Comparison of ENCODE assay signal across 26 cellular contexts in the genomic region with DNA sequence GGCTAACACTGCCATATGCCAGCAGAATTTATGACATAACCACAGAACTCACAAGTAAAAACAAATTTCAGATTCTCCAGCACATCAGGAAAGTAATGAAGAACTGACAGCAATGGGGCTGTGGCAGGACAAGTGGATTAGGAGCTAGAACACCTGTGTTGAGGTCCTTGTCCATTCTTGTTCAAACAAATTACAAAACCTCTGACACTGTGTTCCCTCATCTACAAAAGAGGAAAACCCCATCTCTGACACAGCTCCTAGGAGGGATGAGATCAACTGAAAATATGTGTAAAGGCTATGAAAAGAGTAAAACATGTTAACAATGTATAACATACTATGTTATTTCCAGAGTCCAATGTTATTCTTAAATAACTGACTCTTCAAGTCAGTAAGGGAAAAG. TPM values are rescaled to one million over a fixed set of nuclear protein-coding genes. Genes with fewer than 3 reads are reported as not detected.
"Had no signal": no experiment of that assay in that cellular context is flagged by ENCODE, and none has a peak within 500 bp of the region (broad histone marks: within the 10 kb centered on the region; RNA-seq: fewer than 3 reads in every experiment).

No MANE protein-coding gene starts in this region.

- DNase-seq: activated effector memory CD4-positive, alpha-beta T cell treated with Interleukin-2 at 50 U/mL for 16 hours; activated naive CD4-positive, alpha-beta T cell treated with anti-CD3 and anti-CD28 coated beads for 36 hours; activated naive CD8-positive, alpha-beta T cell treated with anti-CD3 and anti-CD28 coated beads, Interleukin-2, amount 10 ng/mL, durations not matched to agents 7 days and 5 days; activated T-cell treated with anti-CD3 and anti-CD28 coated beads, Interleukin-2, amount 50 U/mL, for 1 hour; amniotic stem cell; cortex of kidney; heart right ventricle; nucleus accumbens; small intestine; stimulated activated CD4-positive, alpha-beta T cell treated with anti-CD3 and anti-CD28 coated beads, Interleukin-15, amount 100 ng/mL, for 24 hours; stimulated activated naive B cell treated with anti-CD40 and anti-IgM and Interleukin-4, amounts not matched to agents 10 μg/mL and 1 μg/mL and 100 μg/mL, for 72 hours; T1000; upper lobe of right lung had no signal

- H3K27me3 Mint-ChIP-seq: activated naive CD8-positive, alpha-beta T cell treated with anti-CD3 and anti-CD28 coated beads, Interleukin-2, amount 10 ng/mL, durations not matched to agents 7 days and 5 days; stimulated activated naive B cell treated with anti-CD40 and anti-IgM and Interleukin-4, amounts not matched to agents 10 μg/mL and 1 μg/mL and 100 μg/mL, for 72 hours had no signal

- H3K4me3 ChIP-seq: breast epithelium, heart right ventricle, lung, upper lobe of right lung had no signal

- H3K4me3 Mint-ChIP-seq: activated naive CD4-positive, alpha-beta T cell treated with anti-CD3 and anti-CD28 coated beads for 36 hours; activated naive CD8-positive, alpha-beta T cell treated with anti-CD3 and anti-CD28 coated beads, Interleukin-2, amount 10 ng/mL, durations not matched to agents 7 days and 5 days; mesothelial cell of epicardium; stimulated activated naive B cell treated with anti-CD40 and anti-IgM and Interleukin-4, amounts not matched to agents 10 μg/mL and 1 μg/mL and 100 μg/mL, for 72 hours; WTC11 had no signal

- H3K27ac Mint-ChIP-seq: activated naive CD4-positive, alpha-beta T cell treated with anti-CD3 and anti-CD28 coated beads for 36 hours; activated naive CD8-positive, alpha-beta T cell treated with anti-CD3 and anti-CD28 coated beads, Interleukin-2, amount 10 ng/mL, durations not matched to agents 7 days and 5 days; mesothelial cell of epicardium; stimulated activated naive B cell treated with anti-CD40 and anti-IgM and Interleukin-4, amounts not matched to agents 10 μg/mL and 1 μg/mL and 100 μg/mL, for 72 hours; WTC11 had no signal

- ATAC-seq: heart right ventricle; sciatic nerve; stimulated activated naive B cell treated with anti-CD40 and anti-IgM and Interleukin-4, amounts not matched to agents 10 μg/mL and 1 μg/mL and 100 μg/mL, for 72 hours; upper lobe of right lung; WTC11 had no signal

- H3K9me3 Mint-ChIP-seq: activated naive CD4-positive, alpha-beta T cell treated with anti-CD3 and anti-CD28 coated beads for 36 hours; activated naive CD8-positive, alpha-beta T cell treated with anti-CD3 and anti-CD28 coated beads, Interleukin-2, amount 10 ng/mL, durations not matched to agents 7 days and 5 days; mesothelial cell of epicardium; stimulated activated naive B cell treated with anti-CD40 and anti-IgM and Interleukin-4, amounts not matched to agents 10 μg/mL and 1 μg/mL and 100 μg/mL, for 72 hours; WTC11 had no signal

- H3K27me3 ChIP-seq: breast epithelium, heart right ventricle, upper lobe of right lung had no signal

- H3K9me3 ChIP-seq: breast epithelium, heart right ventricle, upper lobe of right lung had no signal

- H3K27ac ChIP-seq: breast epithelium, heart right ventricle, upper lobe of right lung had no signal

- H3K4me1 Mint-ChIP-seq: mesothelial cell of epicardium; stimulated activated naive B cell treated with anti-CD40 and anti-IgM and Interleukin-4, amounts not matched to agents 10 μg/mL and 1 μg/mL and 100 μg/mL, for 72 hours; WTC11 had no signal

- H3K4me1 ChIP-seq: breast epithelium, heart right ventricle, upper lobe of right lung had no signal

RNA-seq across cellular contexts. Expression of a gene that starts 48.3 kb away (rescaled TPM):
- total RNA-seq: activated naive CD4-positive, alpha-beta T cell treated with anti-CD3 and anti-CD28 coated beads for 36 hours; activated naive CD8-positive, alpha-beta T cell treated with anti-CD3 and anti-CD28 coated beads, Interleukin-2, amount 10 ng/mL, durations not matched to agents 7 days and 5 days; breast epithelium; cerebellum; epithelial cell of proximal tubule; fibroblast of villous mesenchyme; heart right ventricle; lung; mesothelial cell of epicardium; sciatic nerve; subcutaneous adipose tissue; T-helper 1 cell treated with Interleukin-12 subunit alpha and Interleukin-12 subunit beta and Interleukin-4 antibody, amounts not matched to agents 30 ng/mL and 1 ng/mL, for 36 hours; upper lobe of right lung; WTC11 had no signal
- polyA plus RNA-seq: heart right ventricle, keratinocyte, lung, neural cell, small intestine, thymus had no signal

RNA-seq across cellular contexts. Expression of a gene that starts 54.6 kb away (rescaled TPM):
- total RNA-seq: activated naive CD4-positive, alpha-beta T cell treated with anti-CD3 and anti-CD28 coated beads for 36 hours; activated naive CD8-positive, alpha-beta T cell treated with anti-CD3 and anti-CD28 coated beads, Interleukin-2, amount 10 ng/mL, durations not matched to agents 7 days and 5 days; cerebellum; epithelial cell of proximal tubule; fibroblast of villous mesenchyme; heart right ventricle; lung; mesothelial cell of epicardium; subcutaneous adipose tissue; upper lobe of right lung; WTC11 had no signal
- polyA plus RNA-seq: heart right ventricle, keratinocyte, lung, neural cell, small intestine had no signal
